Comparison of ENCODE assay signal across 2 cellular contexts in genomic region chr5:150009671-150010387, GRCh38.
TF ChIP-seq lines count a peak whose summit lies in the region.

No MANE protein-coding gene starts in this region.

TF ChIP-seq in PFSK-1, 5 proteins besides CTCF, POLR2A, EP300 and RAD21:
- peak; percentile 79 for TF ChIP-seq FOXP2 (optimal IDR thresholded peaks at IDR 0.05; ENCODE audit: borderline replicate concordance, extremely low read depth, extremely low read length, insufficient read depth)
- 0 out of 2 replicates have a peak, but pooled peaks have one; percentile 62 for TF ChIP-seq SIN3A (IDR thresholded peaks at IDR 0.05; ENCODE audit: borderline replicate concordance, insufficient read depth, low read length)
- TF ChIP-seq POLR2AphosphoS5 (IDR thresholded peaks at IDR 0.05; ENCODE audit: low read depth, low read length) = no peak
- TF ChIP-seq TAF1 (IDR thresholded peaks at IDR 0.05; ENCODE audit: borderline replicate concordance, insufficient read depth, low read length) = no peak
- 0 out of 4 replicates have a peak, but pooled peaks of 1 of the 2 experiments have one; percentile 43 for TF ChIP-seq REST (IDR thresholded peaks at IDR 0.05; ENCODE audit: insufficient read depth in 1 of 2, low read depth in 2 of 2, low read length in 2 of 2)

TF ChIP-seq in H1, 55 proteins besides CTCF, POLR2A, EP300 and RAD21 (continued from another document):
- TF ChIP-seq ATF2 (IDR thresholded peaks at IDR 0.05; ENCODE audit: low read length) = no peak
- TF ChIP-seq RNF2 (IDR thresholded peaks at IDR 0.05; ENCODE audit: borderline replicate concordance, low read depth, low read length, missing control alignments, poor library complexity, severe bottlenecking) = no peak
- TF ChIP-seq BRCA1 (IDR thresholded peaks at IDR 0.05; ENCODE audit: low read depth, low read length) = no peak
- TF ChIP-seq HDAC6 (IDR thresholded peaks at IDR 0.05; ENCODE audit: low read depth, low read length) = no peak
- no peak for TF ChIP-seq CHD1 (IDR thresholded peaks at IDR 0.05; ENCODE audit: low read depth, low read length)
- no peak for TF ChIP-seq JUN (IDR thresholded peaks at IDR 0.05; ENCODE audit: low read depth, low read length)
- TF ChIP-seq BACH1 (IDR thresholded peaks at IDR 0.05; ENCODE audit: low read length) = no peak
- no peak for TF ChIP-seq KDM4A (IDR thresholded peaks at IDR 0.05; ENCODE audit: low read depth, low read length, severe bottlenecking)
- no peak for TF ChIP-seq FOSL1 (IDR thresholded peaks at IDR 0.05; ENCODE audit: insufficient read depth, low read depth, low read length)
- no peak for TF ChIP-seq CHD7 (IDR thresholded peaks at IDR 0.05; ENCODE audit: insufficient replicate concordance, low read length)
